ENCODE assay signal across 23 cellular contexts in genomic region chr1:30804381-30804780, GRCh38. TPM values are rescaled to one million over a fixed set of nuclear protein-coding genes. Genes with fewer than 3 reads are reported as not detected.
"Had no signal": no experiment of that assay in that cellular context is flagged by ENCODE, and none has a peak within 500 bp of the region (broad histone marks: within the 10 kb centered on the region; RNA-seq: fewer than 3 reads in every experiment).

No MANE protein-coding gene starts in this region.

- H3K27me3 ChIP-seq: ascending aorta, ovary, uterus had no signal

- H3K9me3 Mint-ChIP-seq: activated naive CD8-positive, alpha-beta T cell treated with anti-CD3 and anti-CD28 coated beads for 36 hours; nephron had no signal

- H3K4me1 ChIP-seq: ascending aorta, uterus had no signal

- H3K36me3 Mint-ChIP-seq: activated naive CD8-positive, alpha-beta T cell treated with anti-CD3 and anti-CD28 coated beads for 36 hours had no signal

- DNase-seq: activated CD4-positive, alpha-beta T cell treated with anti-CD3 and anti-CD28 coated beads for 4 hours; activated CD4-positive, alpha-beta T cell treated with anti-CD3 and anti-CD28 coated beads, Interleukin-2, amount 50 U/mL, for 4 hours; activated CD8-positive, alpha-beta memory T cell treated with anti-CD3 and anti-CD28 coated beads for 24 hours; activated effector memory CD4-positive, alpha-beta T cell treated with Interleukin-2 at 50 U/mL for 16 hours; activated naive CD4-positive, alpha-beta T cell treated with Interleukin-2 at 50 U/mL for 16 hours; activated naive CD8-positive, alpha-beta T cell treated with anti-CD3 and anti-CD28 coated beads for 36 hours; caudate nucleus; left ventricle myocardium inferior; ovary; stimulated activated CD4-positive, alpha-beta T cell treated with anti-CD3 and anti-CD28 coated beads, Interleukin-12 subunit alpha, Interleukin-12 subunit beta, amount 100 ng/mL, for 4 hours; stimulated activated CD4-positive, alpha-beta T cell treated with anti-CD3 and anti-CD28 coated beads, Interleukin-4, amount 100 ng/mL, for 1 hour; stimulated activated naive CD8-positive, alpha-beta T cell treated with anti-CD3 and anti-CD28 coated beads, Interleukin-15, Interleukin-2, amounts not matched to agents 100 U/mL and 50 U/mL, for 24 hours; uterus had no signal

- FAIRE-seq: frontal cortex, islet of Langerhans had no signal

- H3K4me3 Mint-ChIP-seq: activated naive CD8-positive, alpha-beta T cell treated with anti-CD3 and anti-CD28 coated beads for 36 hours; nephron had no signal

- H3K4me3 ChIP-seq: ascending aorta, left ventricle myocardium inferior, ovary, skin epidermis, thoracic aorta, uterus had no signal

- H3K36me3 ChIP-seq: ascending aorta, left ventricle myocardium inferior, ovary, thoracic aorta, uterus had no signal

- H3K27ac ChIP-seq: ascending aorta, left ventricle myocardium inferior, ovary, skin epidermis, thoracic aorta, uterus had no signal

- H3K27ac Mint-ChIP-seq: activated naive CD8-positive, alpha-beta T cell treated with anti-CD3 and anti-CD28 coated beads for 36 hours; progenitor cell of endocrine pancreas had no signal

- ATAC-seq: sciatic nerve; stimulated activated naive CD8-positive, alpha-beta T cell treated with anti-CD3 and anti-CD28 coated beads, Interleukin-15, Interleukin-2, amounts not matched to agents 100 U/mL and 50 U/mL, for 24 hours had no signal

- H3K9me3 ChIP-seq: ascending aorta, left ventricle myocardium inferior, ovary, thoracic aorta, uterus had no signal

RNA-seq across cellular contexts. Expression of gene LAPTM5, which starts 46.8 kb away (rescaled TPM):
- total RNA-seq: chondrocyte, progenitor cell of endocrine pancreas, renal cortical epithelial cell had no signal
